Comparison of ENCODE assay signal across 8 cellular contexts in genomic region chr17:38853292-38854219, GRCh38. TPM values are rescaled to one million over a fixed set of nuclear protein-coding genes. Genes with fewer than 3 reads are reported as not detected.
DNase-seq lines count a peak whose midpoint lies in the region; ATAC-seq and TF ChIP-seq lines count a peak whose summit lies in the region.

Gene RPL23, minus strand, starts transcription at chr17:38853721. Its CDS starts 11 bp downstream, at chr17:38853710.

- ATAC-seq in GM19328 (IDR thresholded peaks at IDR 0.05; ENCODE audit: unreplicated experiment) (peak; percentile 88), HG03521 (IDR thresholded peaks at IDR 0.05; ENCODE audit: unreplicated experiment) (peak; percentile 86), left lung (peak; percentile 94)

- intact Hi-C loops in left lung (cut with DNase I) = no loop called here

- CTCF ChIA-PET in BJ (lab: Yijun Ruan, JAX) = interaction anchor here (0.6 to 1.5 kb wide), 3 partner anchors 16 to 123 kb away, joined by 3 to 4 read pairs (median 3); partner anchors contain the start of gene LASP1

- H3K9me3 ChIP-seq in left lung = no peaks in the 10 kb centered on the region

- H3K27ac ChIP-seq in left lung = peak within 1 kb of the TSS; percentile 86 to 98

- no peak for TF ChIP-seq CTCF in BJ (IDR thresholded peaks at IDR 0.05; ENCODE audit: insufficient read depth, low read depth, low read length)
- TF ChIP-seq CTCF in left lung (IDR thresholded peaks at IDR 0.05) = no peak

- POLR2A ChIA-PET in BJ (lab: Charles Lee) = interaction anchor here (0.5 to 1.2 kb wide), 7 partner anchors 10 to 1054 kb away, joined by 3 to 19 read pairs (median 4); no protein-coding TSS in a partner anchor

- peaks cover 6% of the 10 kb centered on the region for H3K36me3 ChIP-seq in BJ (ENCODE audit: control insufficient read depth, insufficient read depth, low read length)
- H3K36me3 ChIP-seq in left lung = peaks cover 0 to 43% of the 10 kb centered on the region in 2 donors

- H3K4me3 ChIP-seq in BJ (ENCODE audit: low read depth, low read length) (peak within 1 kb of the TSS; percentile 61), left lung (peak within 1 kb of the TSS; percentile 72 to 76)

- H3K4me1 ChIP-seq in left lung = peaks cover 19 to 43% of the 10 kb centered on the region in 2 donors

- H3K27me3 ChIP-seq in BJ (ENCODE audit: control insufficient read depth, insufficient read depth, low read length) (no peaks in the 10 kb centered on the region), left lung (no peaks in the 10 kb centered on the region)

- DNase-seq in BJ (ENCODE audit: low read depth) = peak; percentile 88
- DNase-seq in NCI-H748 treated with DMSO at 0.1 percent for 48 hours (lab: John Stamatoyannopoulos, UW) = peak; percentile 93
- DNase-seq in activated CD4-positive, alpha-beta T cell treated with anti-CD3 and anti-CD28 coated beads, Interleukin-2, amount 50 U/mL, for 1 hour = peak; percentile 88
- peak; percentile 99 for DNase-seq in dedifferentiated amniotic fluid mesenchymal stem cell (ENCODE audit: extremely low spot score)
- DNase-seq in left lung = peak; percentile 93 to 94
- DNase-seq in stimulated activated CD4-positive, alpha-beta T cell treated with anti-CD3 and anti-CD28 coated beads, Interleukin-2, amount 100 ng/mL, for 4 hours (ENCODE audit: low read depth) = peak; percentile 89

RNA-seq across cellular contexts. Expression of gene RPL23, which starts in this region (rescaled TPM):
- 1,440 and 2,342 TPM in 2 replicates for polyA plus RNA-seq in BJ (2011; rRNA removed)
- polyA minus RNA-seq in BJ (2011; rRNA and poly(A)+ RNA removed) = 176 and 213 TPM in 2 replicates
- 1,000 to 10,000 TPM; 1,144 to 1,160 TPM for total RNA-seq in left lung

Comparison
In these comparisons a context has a peak if more than half of its experiments do, and no peak if none do; other contexts are left out.
1. Peak in every context shown above with its lines: DNase-seq, ATAC-seq, H3K4me3 ChIP-seq and H3K27ac ChIP-seq.